ENCODE assay signal across 1 cellular context in genomic region chr15:25224396-25224795, GRCh38.
TF ChIP-seq lines count a peak whose summit lies in the region.

No MANE protein-coding gene starts in this region.

TF ChIP-seq in HepG2, 621 proteins besides CTCF, POLR2A, EP300 and RAD21 (continued from another document):
- TF ChIP-seq, protein P1, sequence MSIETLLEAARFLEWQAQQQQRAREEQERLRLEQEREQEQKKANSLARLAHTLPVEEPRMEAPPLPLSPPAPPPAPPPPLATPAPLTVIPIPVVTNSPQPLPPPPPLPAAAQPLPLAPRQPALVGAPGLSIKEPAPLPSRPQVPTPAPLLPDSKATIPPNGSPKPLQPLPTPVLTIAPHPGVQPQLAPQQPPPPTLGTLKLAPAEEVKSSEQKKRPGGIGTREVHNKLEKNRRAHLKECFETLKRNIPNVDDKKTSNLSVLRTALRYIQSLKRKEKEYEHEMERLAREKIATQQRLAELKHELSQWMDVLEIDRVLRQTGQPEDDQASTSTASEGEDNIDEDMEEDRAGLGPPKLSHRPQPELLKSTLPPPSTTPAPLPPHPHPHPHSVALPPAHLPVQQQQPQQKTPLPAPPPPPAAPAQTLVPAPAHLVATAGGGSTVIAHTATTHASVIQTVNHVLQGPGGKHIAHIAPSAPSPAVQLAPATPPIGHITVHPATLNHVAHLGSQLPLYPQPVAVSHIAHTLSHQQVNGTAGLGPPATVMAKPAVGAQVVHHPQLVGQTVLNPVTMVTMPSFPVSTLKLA (IDR thresholded peaks at IDR 0.05): peak; percentile 92
TF ChIP-seq in HepG2: peak in this region for 1.
